ENCODE assay signal across 9 cellular contexts in the genomic region with DNA sequence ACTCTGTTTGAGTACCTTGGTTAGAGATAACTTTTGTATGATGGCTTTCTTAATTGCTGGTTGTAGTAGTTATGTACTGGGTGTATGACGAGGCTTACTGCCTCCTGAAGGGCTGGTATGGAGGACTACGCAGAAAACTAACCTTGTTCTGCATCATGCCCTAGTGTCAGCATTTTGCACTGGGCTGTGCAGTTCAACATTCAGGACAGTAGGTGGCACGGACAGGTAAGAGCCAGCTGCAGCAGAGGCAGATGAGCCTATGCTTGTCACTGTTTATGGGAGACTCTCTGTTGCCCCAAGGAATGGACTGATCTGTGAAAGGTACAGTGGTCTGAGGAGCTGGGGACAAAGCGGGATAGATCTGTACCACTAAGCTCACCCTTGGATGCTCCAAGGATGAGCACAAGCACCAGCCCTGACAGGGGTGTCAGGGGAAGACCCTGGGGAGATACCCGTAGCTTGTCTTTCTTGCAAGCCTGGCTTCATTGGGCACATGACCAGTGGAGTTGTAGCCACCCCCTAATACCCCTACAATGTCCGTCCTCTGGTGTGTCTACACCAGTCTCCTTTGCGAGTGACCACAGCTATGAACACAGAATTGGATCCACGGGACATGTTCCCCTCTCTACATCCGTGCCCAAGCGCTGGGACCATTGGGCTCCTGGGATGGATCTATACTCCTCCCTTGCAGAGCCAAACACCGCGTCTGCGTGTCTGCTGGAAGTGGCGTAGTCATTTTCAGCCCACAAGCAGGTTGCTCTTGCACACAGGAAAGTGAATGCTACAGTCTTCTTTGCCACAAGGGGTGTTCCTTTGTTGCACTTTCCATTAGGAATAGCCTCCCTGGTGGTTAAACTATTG. TPM values are rescaled to one million over a fixed set of nuclear protein-coding genes. Genes with fewer than 3 reads are reported as not detected.
A peak's percentile ranks its signal among the peaks of the same experiment; 100 is the strongest.
DNase-seq lines count a peak whose midpoint lies in the region; ATAC-seq and TF ChIP-seq lines count a peak whose summit lies in the region.
"Had no signal": no experiment of that assay in that cellular context is flagged by ENCODE, and none has a peak within 500 bp of the region (broad histone marks: within the 10 kb centered on the region; RNA-seq: fewer than 3 reads in every experiment).

No MANE protein-coding gene starts in this region.

- H3K27ac ChIP-seq in hepatocyte = no peak overlapping the region
- H3K27ac ChIP-seq: thoracic aorta had no signal

- ATAC-seq in GM19455 (IDR thresholded peaks at IDR 0.05; ENCODE audit: unreplicated experiment) (peak; percentile 98), HG03378 (IDR thresholded peaks at IDR 0.05; ENCODE audit: unreplicated experiment) (peak; percentile 98)

- no peaks in the 10 kb centered on the region for H3K27me3 ChIP-seq in hepatocyte

- DNase-seq in NCI-H748 (lab: John Stamatoyannopoulos, UW; ENCODE audit: unreplicated experiment) (peak; percentile 52), NCI-H748 treated with DMSO at 0.1 percent for 48 hours (lab: John Stamatoyannopoulos, UW) (no peak), NCI-H460 (ENCODE audit: extremely low read depth, low read depth) (peak; percentile 62), hepatocyte (ENCODE audit: low spot score) (peak; percentile 75)
- peak; percentile 30 for DNase-seq in activated CD8-positive, alpha-beta memory T cell treated with anti-CD3 and anti-CD28 coated beads, Interleukin-2, amount 50 U/mL, for 4 hours
- no peak for DNase-seq in activated CD4-positive, CD25-positive, alpha-beta regulatory T cell (lab: John Stamatoyannopoulos, UW)

- no peaks in the 10 kb centered on the region for H3K9me2 ChIP-seq in hepatocyte (replicated peaks; ENCODE audit: insufficient read depth)

- H4K20me1 ChIP-seq in hepatocyte (ENCODE audit: insufficient read depth, poor library complexity, severe bottlenecking) = no peaks in the 10 kb centered on the region

- H3K4me3 ChIP-seq in hepatocyte = no peak overlapping the region
- H3K4me3 ChIP-seq: thoracic aorta had no signal

- WGBS in hepatocyte (ENCODE audit: low lambda C conversion rate, missing lambda C conversion rate) = 80% methylated on average over 14 of the region's 14 CpGs

- no peaks in the 10 kb centered on the region for H3K4me1 ChIP-seq in hepatocyte (ENCODE audit: insufficient read depth)

- H3K36me3 ChIP-seq in hepatocyte (replicated peaks; ENCODE audit: insufficient read depth, low read depth) = no peaks in the 10 kb centered on the region
- H3K36me3 ChIP-seq: thoracic aorta had no signal

- H3K9me3 ChIP-seq in hepatocyte (ENCODE audit: low read depth) = no peaks in the 10 kb centered on the region
- H3K9me3 ChIP-seq: thoracic aorta had no signal

- H3K4me2 ChIP-seq in hepatocyte = no peak overlapping the region

- H3K79me2 ChIP-seq in hepatocyte = no peaks in the 10 kb centered on the region

- peak; percentile 48 for TF ChIP-seq CTCF in hepatocyte (IDR thresholded peaks at IDR 0.05; ENCODE audit: poor library complexity)

- H2AFZ ChIP-seq in hepatocyte = no peak overlapping the region

RNA-seq across cellular contexts. Expression of gene CFHR3, which starts 51.1 kb away (rescaled TPM):
- total RNA-seq in NCI-H460 (2014; rRNA removed; shearing (Covaris generic)) = 3.6 and 5.0 TPM in 2 replicates
- 1.5 and 7.5 TPM in 2 replicates for polyA plus RNA-seq in NCI-H460 (2014; cell fraction: nucleus; rRNA removed)
- 1.7 and 1.8 TPM in 2 replicates for total RNA-seq in hepatocyte
- 1.7 and 2.3 TPM in 2 replicates for polyA plus RNA-seq in hepatocyte

Comparison
In these comparisons a context has a peak if more than half of its experiments do, and no peak if none do; other contexts are left out.
1. DNase-seq: peak in NCI-H748 (single experiment), NCI-H460 (single experiment), activated CD8-positive, alpha-beta memory T cell treated with anti-CD3 and anti-CD28 coated beads, Interleukin-2, amount 50 U/mL, for 4 hours (single experiment) and hepatocyte (single experiment); none in NCI-H748 treated with DMSO at 0.1 percent for 48 hours (single experiment) and activated CD4-positive, CD25-positive, alpha-beta regulatory T cell (0 of 4).